In the genomic region with DNA sequence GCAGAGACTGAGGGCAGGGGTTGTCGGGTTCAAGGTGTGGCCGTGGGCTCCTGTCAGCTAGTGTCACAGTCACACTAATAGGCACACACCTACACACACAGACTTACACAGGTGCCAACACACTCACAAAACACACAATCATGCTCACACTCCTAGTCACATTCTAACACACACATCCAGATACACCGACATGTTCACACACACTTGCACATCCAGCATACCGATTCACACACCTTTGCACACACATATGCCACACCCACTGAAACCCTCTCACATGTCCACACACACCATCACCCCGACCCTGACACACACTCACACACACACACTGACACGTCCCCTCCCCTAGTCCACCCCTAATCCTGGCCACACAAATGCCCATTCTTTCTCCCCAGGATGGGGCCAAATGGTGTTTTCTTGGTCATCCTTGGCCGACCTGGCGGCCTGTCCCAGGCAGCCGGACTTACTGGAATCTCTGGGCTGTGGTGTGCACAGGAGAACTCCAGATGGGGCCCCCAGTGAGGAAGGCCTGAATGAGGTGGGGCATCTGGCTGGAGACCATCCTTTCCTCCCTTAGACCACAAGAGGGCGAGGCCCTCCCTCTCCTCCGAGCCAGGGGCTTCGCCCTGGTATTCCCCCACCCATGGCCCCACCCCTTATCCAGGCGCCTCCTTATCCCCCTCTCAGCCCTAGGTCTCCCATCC, we compare ENCODE assay signal across 1 cellular context.
TF ChIP-seq lines count a peak whose summit lies in the region.

No MANE protein-coding gene starts in this region.

TF ChIP-seq in WTC11, 78 proteins besides CTCF, POLR2A, EP300 and RAD21 (continued from another document):
- TF ChIP-seq IRF2 (CRISPR knock-in tag; IDR thresholded peaks at IDR 0.05; ENCODE audit: borderline replicate concordance, low read depth) (no peak), CREB1 (CRISPR knock-in tag; IDR thresholded peaks at IDR 0.05) (no peak)
